In the genomic region with DNA sequence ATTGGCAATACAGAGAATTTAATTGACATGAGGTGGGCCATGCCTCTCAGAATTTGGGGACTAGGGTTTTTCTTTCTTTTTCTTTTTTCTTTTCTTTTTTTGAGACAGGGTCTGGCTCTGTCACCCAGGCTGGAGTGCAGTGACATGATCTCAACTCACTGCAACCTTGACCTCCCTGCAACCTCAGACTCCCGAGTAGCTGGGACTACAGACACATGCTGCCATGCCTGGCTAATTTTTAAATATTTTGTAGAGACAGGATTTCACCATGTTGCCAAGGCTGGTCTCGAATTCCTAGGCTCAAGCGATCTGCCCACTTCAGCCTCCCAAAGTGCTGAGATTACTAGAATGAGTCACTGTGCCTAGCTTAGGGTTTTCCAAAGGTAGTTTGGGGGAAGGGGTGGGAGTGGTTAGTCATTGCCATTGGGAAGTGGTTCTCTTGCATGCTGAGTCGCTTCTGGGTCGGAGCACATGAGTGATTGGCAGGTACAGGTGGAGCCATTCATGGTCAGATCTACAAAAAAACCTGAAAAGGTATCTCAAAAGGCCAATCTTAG, we compare ENCODE assay signal across 16 cellular contexts. TPM values are rescaled to one million over a fixed set of nuclear protein-coding genes. Genes with fewer than 3 reads are reported as not detected.
DNase-seq lines count a peak whose midpoint lies in the region; ATAC-seq, FAIRE-seq and TF ChIP-seq lines count a peak whose summit lies in the region.
"Had no signal": no experiment of that assay in that cellular context is flagged by ENCODE, and none has a peak within 500 bp of the region (broad histone marks: within the 10 kb centered on the region; RNA-seq: fewer than 3 reads in every experiment).

No MANE protein-coding gene starts in this region.

- H3K79me2 ChIP-seq in HepG2 (ENCODE audit: insufficient read depth, low read length): no peaks in the 10 kb centered on the region

- TF ChIP-seq POLR2A in HepG2 (IDR thresholded peaks at IDR 0.05; ENCODE audit: insufficient read depth in 1 of 2, low read depth in 2 of 2, low read length in 2 of 2): no peak

- H3K4me1 ChIP-seq in liver (ENCODE audit: control insufficient read depth in 4 of 4, insufficient read depth in 4 of 4, low read length in 3 of 4) (no peaks in the 10 kb centered on the region), HepG2 (ENCODE audit: insufficient read depth, low read length) (no peaks in the 10 kb centered on the region)
- H3K4me1 ChIP-seq: HAP-1 had no signal

- H3K27ac Mint-ChIP-seq in effector memory CD8-positive, alpha-beta T cell: no peak overlapping the region
- H3K27ac Mint-ChIP-seq: IgD-negative memory B cell had no signal

- in situ Hi-C loops in HepG2 (cut with HindIII; ENCODE audit: extremely low pct_ligation_motif_present, low pct_unique_long_range_greater_than_20kb): no loop called here

- peaks cover 2 to 4% of the 10 kb centered on the region in 2 donors for H3K4me1 Mint-ChIP-seq in effector memory CD8-positive, alpha-beta T cell (ENCODE audit: low read depth in 2 of 2)
- H3K4me1 Mint-ChIP-seq: IgD-negative memory B cell had no signal

- POLR2A ChIA-PET in HepG2 (lab: Yijun Ruan, JAX): no interaction called here

- no peaks in the 10 kb centered on the region for H3K27me3 Mint-ChIP-seq in effector memory CD8-positive, alpha-beta T cell

- TF ChIP-seq EP300 in HepG2 (IDR thresholded peaks at IDR 0.05; ENCODE audit: low read depth in 2 of 2, low read length in 2 of 2) (no peak), HepG2 (CRISPR knock-in tag; IDR thresholded peaks at IDR 0.05; ENCODE audit: borderline replicate concordance) (no peak)

- CTCF ChIA-PET in HepG2 (lab: Yijun Ruan, JAX; ENCODE audit: low intra/inter-chr PET ratio, low total read pairs): no interaction called here

- no peak for DNase-seq in HepG2 (ENCODE audit: low spot score)
- peak; percentile 54 for DNase-seq in bronchial epithelial cell (ENCODE audit: low read depth)
- DNase-seq in kidney tubule cell (ENCODE audit: low spot score): peak; percentile 89
- no peak for DNase-seq in NK-92 treated with Interleukin-12 subunit alpha and Interleukin-12 subunit beta, amount 100 ng/mL, for 24 hours (lab: John Stamatoyannopoulos, UW)
- DNase-seq in effector memory CD8-positive, alpha-beta T cell: no peak
- DNase-seq: 8988T, C1 segment of cervical spinal cord, COR-L47, NCI-H1436 treated with DMSO at 0.1 percent for 48 hours, NCI-H2107, NCI-H69 had no signal

- no peaks in the 10 kb centered on the region for H3K36me3 ChIP-seq in liver (ENCODE audit: control insufficient read depth in 4 of 4, insufficient read depth in 3 of 4, low read depth in 1 of 4, low read length in 3 of 4)
- H3K36me3 ChIP-seq in HepG2 (replicated peaks in 1 of 2; ENCODE audit: control insufficient read depth in 1 of 2, insufficient read depth in 2 of 2, low read length in 2 of 2): no peaks in the 10 kb centered on the region
- H3K36me3 ChIP-seq in bronchial epithelial cell (ENCODE audit: control insufficient read depth, insufficient read depth, low read length): no peaks in the 10 kb centered on the region
- H3K36me3 ChIP-seq: HAP-1 had no signal

- peaks cover 5% of the 10 kb centered on the region for H3K36me3 Mint-ChIP-seq in effector memory CD8-positive, alpha-beta T cell (ENCODE audit: insufficient read depth)
- H3K36me3 Mint-ChIP-seq: IgD-negative memory B cell had no signal

- intact Hi-C loops in HepG2 (cut with micrococcal nuclease; ENCODE audit: unreplicated experiment): no loop called here

- H3K9me3 Mint-ChIP-seq in effector memory CD8-positive, alpha-beta T cell: no peaks in the 10 kb centered on the region
- H3K9me3 Mint-ChIP-seq: IgD-negative memory B cell had no signal

- no peaks in the 10 kb centered on the region for H4K20me1 ChIP-seq in HepG2 (ENCODE audit: insufficient read depth, low read length)

- no peak overlapping the region for H3K4me2 ChIP-seq in HepG2 (ENCODE audit: low read depth, low read length)

- H3K27ac ChIP-seq in liver (ENCODE audit: low read depth in 1 of 2, low read length in 2 of 2) (no peak overlapping the region), HepG2 (ENCODE audit: extremely low read length, insufficient read depth, low read length) (no peak overlapping the region)

- TF ChIP-seq CTCF in liver (IDR thresholded peaks at IDR 0.05; ENCODE audit: low read depth, low read length, missing input control) (no peak), HepG2 (CRISPR knock-in tag; IDR thresholded peaks at IDR 0.05) (no peak), bronchial epithelial cell (IDR thresholded peaks at IDR 0.05; ENCODE audit: insufficient read depth, low read length, severe bottlenecking) (no peak)

- BruUV-seq in HepG2 (replicated peaks; lab: Mats Ljungman, UMichigan): no TSS peak

- no peak overlapping the region for H3K4me3 Mint-ChIP-seq in effector memory CD8-positive, alpha-beta T cell
- H3K4me3 Mint-ChIP-seq: IgD-negative memory B cell had no signal

- TF ChIP-seq RAD21 in liver (IDR thresholded peaks at IDR 0.05) (no peak), HepG2 (CRISPR knock-in tag; IDR thresholded peaks at IDR 0.05) (no peak)

- FAIRE-seq in HepG2 (lab: Jason Lieb, UNC): no peak
- no peak for FAIRE-seq in bronchial epithelial cell (lab: Jason Lieb, UNC)

- no peak overlapping the region for H3K9ac ChIP-seq in liver (ENCODE audit: low read depth in 1 of 2, low read length in 2 of 2)
- no peak overlapping the region for H3K9ac ChIP-seq in HepG2 (ENCODE audit: insufficient read depth, low read depth, low read length)

- H3K27me3 ChIP-seq in liver (ENCODE audit: control insufficient read depth in 4 of 4, insufficient read depth in 4 of 4, low read length in 3 of 4): peaks cover 0 to 3% (median 0%) of the 10 kb centered on the region in 4 donors
- H3K27me3 ChIP-seq in HepG2 (ENCODE audit: control insufficient read depth in 1 of 2, insufficient read depth in 2 of 2, low read length in 2 of 2): no peaks in the 10 kb centered on the region
- H3K27me3 ChIP-seq in bronchial epithelial cell (ENCODE audit: control insufficient read depth, insufficient read depth, low read length): no peaks in the 10 kb centered on the region

- ATAC-seq in HepG2 (no peak), GM18517 (IDR thresholded peaks at IDR 0.05; ENCODE audit: unreplicated experiment) (no peak), GM21360 (IDR thresholded peaks at IDR 0.05; ENCODE audit: unreplicated experiment) (no peak)
- ATAC-seq in effector memory CD8-positive, alpha-beta T cell (replicated peaks): no peak

- no peak overlapping the region for H2AFZ ChIP-seq in HepG2 (ENCODE audit: low read length)

- WGBS in liver: 68% methylated on average over 5 of the region's 5 CpGs
- WGBS in HepG2 (ENCODE audit: low lambda C conversion rate): 3% methylated on average over 4 of the region's 5 CpGs

- H3K9me3 ChIP-seq in liver (ENCODE audit: control insufficient read depth in 4 of 4, low read length in 3 of 4) (no peaks in the 10 kb centered on the region), HepG2 (ENCODE audit: low read length) (no peaks in the 10 kb centered on the region)
- H3K9me3 ChIP-seq: HAP-1 had no signal

- no peak overlapping the region for H3K4me3 ChIP-seq in liver (ENCODE audit: low read depth in 1 of 3, low read length in 3 of 3)
- H3K4me3 ChIP-seq in HepG2 (replicated peaks in 1 of 3; ENCODE audit: insufficient read depth in 1 of 3, low read depth in 2 of 3, low read length in 3 of 3): no peak overlapping the region
- no peak overlapping the region for H3K4me3 ChIP-seq in bronchial epithelial cell (ENCODE audit: low read depth, low read length)
- H3K4me3 ChIP-seq: HAP-1 had no signal

TF ChIP-seq in liver, 16 proteins besides CTCF, POLR2A, EP300 and RAD21 (continues in another document):
- no peak for TF ChIP-seq HNF4A (conservative IDR thresholded peaks at IDR 0.05)
- TF ChIP-seq, protein P1, sequence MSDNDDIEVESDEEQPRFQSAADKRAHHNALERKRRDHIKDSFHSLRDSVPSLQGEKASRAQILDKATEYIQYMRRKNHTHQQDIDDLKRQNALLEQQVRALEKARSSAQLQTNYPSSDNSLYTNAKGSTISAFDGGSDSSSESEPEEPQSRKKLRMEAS (IDR thresholded peaks at IDR 0.05): no peak

TF ChIP-seq in HepG2, 621 proteins besides CTCF, POLR2A, EP300 and RAD21:
- TF ChIP-seq ATF7 (IDR thresholded peaks at IDR 0.05) (no peak), ATF7 (CRISPR knock-in tag; IDR thresholded peaks at IDR 0.05) (no peak)

RNA-seq across cellular contexts. Expression of a gene that starts 54.5 kb away (rescaled TPM):
- total RNA-seq in liver: 10 to 100 TPM in 1 of 2 donors, 1 to 10 TPM in 1; 3.7 to 12.2 TPM
- 1 to 10 TPM; 2.2 to 3.6 TPM for polyA plus RNA-seq in liver
- 0.09 TPM in 1 of 2 replicates, not detected in the other for total RNA-seq in HepG2 (2016; rRNA removed; fragmentation: Illumina TruSeq; extraction: Trizol)
- not detected in 2 replicates for total RNA-seq in HepG2 (2016; cell fraction: cytosol; rRNA removed; fragmentation: Illumina TruSeq; extraction: Trizol; ENCODE audit: low read depth)
- 0.13 TPM in 1 of 2 replicates, not detected in the other for total RNA-seq in HepG2 (2016; cell fraction: insoluble cytoplasmic fraction; rRNA removed; fragmentation: Illumina TruSeq; extraction: Trizol)
- total RNA-seq in HepG2 (2016; cell fraction: membrane; rRNA removed; fragmentation: Illumina TruSeq; extraction: Trizol): 0.17 and 0.19 TPM in 2 replicates
- total RNA-seq in HepG2 (2016; cell fraction: nucleus; rRNA removed; fragmentation: Illumina TruSeq; extraction: Trizol): not detected in 2 replicates
- 0.05 TPM in 1 of 2 replicates, not detected in the other for polyA plus RNA-seq in HepG2 (2011; rRNA removed)
- 0.03 and 0.05 TPM in 2 replicates for polyA plus RNA-seq in HepG2 (2011; cell fraction: cytosol; rRNA removed)
- polyA plus RNA-seq in HepG2 (2011; cell fraction: nucleus; rRNA removed): not detected in 2 replicates
- polyA plus RNA-seq in HepG2 (2012): 0.08 TPM in 1 of 2 replicates, not detected in the other
- not detected in 2 replicates for polyA plus RNA-seq in HepG2 (2016; cell fraction: cytosol; fragmentation: Illumina TruSeq; extraction: Trizol; ENCODE audit: low read depth)
- not detected in 2 replicates for polyA plus RNA-seq in HepG2 (2016; cell fraction: insoluble cytoplasmic fraction; fragmentation: Illumina TruSeq; extraction: Trizol; ENCODE audit: low read depth)
- polyA plus RNA-seq in HepG2 (2016; cell fraction: membrane; fragmentation: Illumina TruSeq; extraction: Trizol; ENCODE audit: low read depth): 0.08 and 0.09 TPM in 2 replicates
- not detected in 2 replicates for polyA plus RNA-seq in HepG2 (2016; cell fraction: nucleus; fragmentation: Illumina TruSeq; extraction: Trizol; ENCODE audit: insufficient read depth, low read depth)
- polyA minus RNA-seq in HepG2 (2011; rRNA and poly(A)+ RNA removed; ENCODE audit: low replicate concordance): 0.78 and 28.0 TPM in 2 replicates
- polyA minus RNA-seq in HepG2 (2011; cell fraction: cytosol; rRNA and poly(A)+ RNA removed): not detected in 2 replicates
- 0.26 TPM in 1 of 2 replicates, not detected in the other for polyA minus RNA-seq in HepG2 (2011; cell fraction: nucleus; rRNA and poly(A)+ RNA removed)
- 21.9 and 28.8 TPM in 2 replicates for total RNA-seq in bronchial epithelial cell

Comparison
In these comparisons a context has a peak if more than half of its experiments do, and no peak if none do; other contexts are left out.
1. DNase-seq: peak in bronchial epithelial cell (single experiment) and kidney tubule cell (single experiment); none in HepG2 (single experiment), NK-92 treated with Interleukin-12 subunit alpha and Interleukin-12 subunit beta, amount 100 ng/mL, for 24 hours (single experiment) and effector memory CD8-positive, alpha-beta T cell (0 of 3).